8 cellular contexts compared by ENCODE assay signal in genomic region chr7:129611246-129612111, GRCh38. TPM values are rescaled to one million over a fixed set of nuclear protein-coding genes. Genes with fewer than 3 reads are reported as not detected.
A peak's percentile ranks its signal among the peaks of the same experiment; 100 is the strongest.
DNase-seq lines count a peak whose midpoint lies in the region; ATAC-seq, FAIRE-seq and TF ChIP-seq lines count a peak whose summit lies in the region.

Gene NRF1, plus strand, starts transcription at chr7:129611720. Its CDS starts 45,632 bp downstream, at chr7:129657352.

- POLR2A ChIA-PET in WTC11 (lab: Charles Lee): interaction anchor here (0.5 to 1.0 kb wide), 3 partner anchors 92 to 277 kb away, joined by 3 read pairs; no protein-coding TSS in a partner anchor

- no peaks in the 10 kb centered on the region for H3K9me3 Mint-ChIP-seq in WTC11

- H3K4me1 Mint-ChIP-seq in WTC11: peaks cover 28% of the 10 kb centered on the region

- no peaks in the 10 kb centered on the region for H3K27me3 Mint-ChIP-seq in WTC11 (ENCODE audit: low read depth)

- H3K4me3 Mint-ChIP-seq in WTC11: peak within 1 kb of the TSS; percentile 94

- H3K27ac ChIP-seq in ACC112 (ENCODE audit: low read depth, low read length): peak within 1 kb of the TSS; percentile 78
- peak within 1 kb of the TSS; percentile 94 to 99 (median 96) for H3K27ac ChIP-seq in spleen

- H3K36me3 ChIP-seq in ACC112 (ENCODE audit: insufficient read depth, low read length): peaks cover 10% of the 10 kb centered on the region; the same call in 1 of the 2 replicates
- H3K36me3 ChIP-seq in bronchial epithelial cell (ENCODE audit: control insufficient read depth, insufficient read depth, low read length): peaks cover 3% of the 10 kb centered on the region
- peaks cover 0 to 18% (median 0%) of the 10 kb centered on the region in 6 donors for H3K36me3 ChIP-seq in spleen

- H3K36me3 Mint-ChIP-seq in WTC11: peaks cover 17% of the 10 kb centered on the region

- intact Hi-C loops in spleen (cut with DNase I; ENCODE audit: low total_unique reads): no loop called here

- peak within 1 kb of the TSS; percentile 91 for H3K27ac Mint-ChIP-seq in WTC11

- H3K9me3 ChIP-seq in spleen: no peaks in the 10 kb centered on the region

- peak; percentile 87 for TF ChIP-seq POLR2A in GM18526 (IDR thresholded peaks at IDR 0.05; ENCODE audit: extremely low read depth, insufficient read length)
- peak in 1 of 3 donors; percentile 75 for TF ChIP-seq POLR2A in spleen (IDR thresholded peaks at IDR 0.05)

- 0 to 1% (median 1%) methylated on average over 48 to 98 of the region's 98 CpGs for WGBS in spleen, 5 donors

- H3K79me2 ChIP-seq in ACC112 (ENCODE audit: control insufficient read depth, insufficient read depth, low read length, unreplicated experiment): peaks cover 64% of the 10 kb centered on the region

- TF ChIP-seq CTCF in WTC11 (IDR thresholded peaks at IDR 0.05): no peak
- no peak for TF ChIP-seq CTCF in bronchial epithelial cell (IDR thresholded peaks at IDR 0.05; ENCODE audit: insufficient read depth, low read length, severe bottlenecking)
- peak in 8 of 11 experiments; percentile 21 to 62 (median 50) for TF ChIP-seq CTCF in spleen (IDR thresholded peaks at IDR 0.05 in 8 of 11, conservative IDR thresholded peaks at IDR 0.05 in 3 of 11)

- ATAC-seq in HG03066 (IDR thresholded peaks at IDR 0.05; ENCODE audit: low read depth, unreplicated experiment) (peak; percentile 70), WTC11 (peak; percentile 72)

- CTCF ChIA-PET in WTC11 (lab: Charles Lee): interaction anchor here (0.8 to 3.0 kb wide), 7 partner anchors 11 to 244 kb away, joined by 3 to 12 read pairs (median 5); no protein-coding TSS in a partner anchor

- peak within 1 kb of the TSS; percentile 89 for H2AFZ ChIP-seq in ACC112 (ENCODE audit: low read length, unreplicated experiment)

- H3K4me3 ChIP-seq in ACC112 (ENCODE audit: low read depth, low read length) (peak within 1 kb of the TSS; percentile 83), bronchial epithelial cell (ENCODE audit: low read depth, low read length) (peak within 1 kb of the TSS; percentile 95), spleen (peak within 1 kb of the TSS; percentile 59 to 75 (median 70))

- no peaks in the 10 kb centered on the region for H3K27me3 ChIP-seq in ACC112 (ENCODE audit: insufficient read depth, low read length)
- H3K27me3 ChIP-seq in bronchial epithelial cell (ENCODE audit: control insufficient read depth, insufficient read depth, low read length): no peaks in the 10 kb centered on the region
- no peaks in the 10 kb centered on the region for H3K27me3 ChIP-seq in spleen (replicated peaks in 1 of 7)

- peaks cover 16% of the 10 kb centered on the region for H3K4me1 ChIP-seq in ACC112 (ENCODE audit: control insufficient read depth, insufficient read depth, low read length, unreplicated experiment)
- H3K4me1 ChIP-seq in spleen: peaks cover 25 to 87% (median 65%) of the 10 kb centered on the region in 6 donors

- peak; percentile 88 for DNase-seq in NCI-H2196 (lab: John Stamatoyannopoulos, UW; ENCODE audit: unreplicated experiment)
- peak; percentile 84 for DNase-seq in WTC11 (ENCODE audit: low spot score)
- peak; percentile 75 for DNase-seq in bronchial epithelial cell (ENCODE audit: low read depth)
- DNase-seq in inferior parietal cortex (ENCODE audit: extremely low spot score): peak; percentile 84
- peak; percentile 98 for DNase-seq in spleen

- no peak for FAIRE-seq in bronchial epithelial cell (lab: Jason Lieb, UNC)

TF ChIP-seq in WTC11, 78 proteins besides CTCF, POLR2A, EP300 and RAD21 (continues in another document):
- TF ChIP-seq SMAD3 (CRISPR knock-in tag; IDR thresholded peaks at IDR 0.05; ENCODE audit: borderline replicate concordance) (0 out of 2 replicates have a peak, but pooled peaks have one; percentile 68), E2F5 (CRISPR knock-in tag; IDR thresholded peaks at IDR 0.05) (peak; percentile 97), RORB (CRISPR knock-in tag; IDR thresholded peaks at IDR 0.05) (no peak), PREB (CRISPR knock-in tag; IDR thresholded peaks at IDR 0.05; ENCODE audit: borderline replicate concordance) (peak; percentile 45; the same call in 1 of the 2 replicates), KAT7 (CRISPR knock-in tag; IDR thresholded peaks at IDR 0.05; ENCODE audit: borderline replicate concordance) (peak; percentile 92; the same call in 1 of the 2 replicates), PRDM15 (CRISPR knock-in tag; IDR thresholded peaks at IDR 0.05) (0 out of 2 replicates have a peak, but pooled peaks have one; percentile 17), ELF4 (CRISPR knock-in tag; IDR thresholded peaks at IDR 0.05; ENCODE audit: low read depth) (0 out of 2 replicates have a peak, but pooled peaks have one; percentile 46), ZNF232 (CRISPR knock-in tag; IDR thresholded peaks at IDR 0.05) (peak; percentile 81; the same call in 1 of the 2 replicates), IRF1 (CRISPR knock-in tag; IDR thresholded peaks at IDR 0.05) (0 out of 2 replicates have a peak, but pooled peaks have one; percentile 49), ZNF121 (CRISPR knock-in tag; IDR thresholded peaks at IDR 0.05) (peak; percentile 67), ESRRA (CRISPR knock-in tag; IDR thresholded peaks at IDR 0.05; ENCODE audit: borderline replicate concordance) (peak; percentile 79), RELA (CRISPR knock-in tag; IDR thresholded peaks at IDR 0.05; ENCODE audit: borderline replicate concordance) (no peak), SP1 (CRISPR knock-in tag; conservative IDR thresholded peaks at IDR 0.05) (peak; percentile 75), ZNF263 (CRISPR knock-in tag; IDR thresholded peaks at IDR 0.05; ENCODE audit: low read depth) (peak; percentile 42; the same call in 1 of the 2 replicates), FOXP1 (CRISPR knock-in tag; IDR thresholded peaks at IDR 0.05; ENCODE audit: borderline replicate concordance) (peak; percentile 94), MYBL2 (CRISPR knock-in tag; IDR thresholded peaks at IDR 0.05) (peak; percentile 74; the same call in 1 of the 2 replicates), GABPB1 (CRISPR knock-in tag; IDR thresholded peaks at IDR 0.05) (peak; percentile 77)
- TF ChIP-seq, protein P1, sequence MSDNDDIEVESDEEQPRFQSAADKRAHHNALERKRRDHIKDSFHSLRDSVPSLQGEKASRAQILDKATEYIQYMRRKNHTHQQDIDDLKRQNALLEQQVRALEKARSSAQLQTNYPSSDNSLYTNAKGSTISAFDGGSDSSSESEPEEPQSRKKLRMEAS (CRISPR knock-in tag; IDR thresholded peaks at IDR 0.05): peak; percentile 61; the same call in 1 of the 2 replicates

RNA-seq across cellular contexts. Expression of gene NRF1, which starts in this region (rescaled TPM):
- total RNA-seq in WTC11 (2021): 16.4 to 18.3 TPM (median 16.4 TPM) in 3 replicates
- total RNA-seq in bronchial epithelial cell: 12.1 and 16.4 TPM in 2 replicates
- 10 to 100 TPM; 14.7 to 27.9 (median 25.4) TPM for total RNA-seq in spleen
- 10 to 100 TPM in 1 of 3 donors, 1 to 10 TPM in 2; 6.7 to 11.6 (median 8.8) TPM for polyA plus RNA-seq in spleen

Comparison
In these comparisons a context has a peak if more than half of its experiments do, and no peak if none do; other contexts are left out.
1. Peak in every context shown above with its lines: DNase-seq, ATAC-seq, H3K4me3 ChIP-seq and H3K27ac ChIP-seq.
2. CTCF ChIP-seq: peak in spleen (8 of 11); none in WTC11 (single experiment) and bronchial epithelial cell (single experiment).